In genomic region chr1:1431006-1431844, GRCh38 we compare ENCODE assay signal across 11 cellular contexts. TPM values are rescaled to one million over a fixed set of nuclear protein-coding genes. Genes with fewer than 3 reads are reported as not detected.
DNase-seq lines count a peak whose midpoint lies in the region; ATAC-seq and TF ChIP-seq lines count a peak whose summit lies in the region.
"Had no signal": no experiment of that assay in that cellular context is flagged by ENCODE, and none has a peak within 500 bp of the region (broad histone marks: within the 10 kb centered on the region; RNA-seq: fewer than 3 reads in every experiment).

No MANE protein-coding gene starts in this region.

- peak overlapping the region; percentile 92 for H2BK5ac ChIP-seq in neuronal stem cell (ENCODE audit: low read length)

- peak overlapping the region; percentile 96 for H3K18ac ChIP-seq in neuronal stem cell (ENCODE audit: low read length)

- no peak overlapping the region for H3K9ac ChIP-seq in neuronal stem cell (ENCODE audit: low read depth, low read length, poor library complexity)

- WGBS in neuronal stem cell (ENCODE audit: extremely low coverage in 2 of 2, insufficient read length in 2 of 2, insufficient replicate concordance in 1 of 2), 2 donors = no CpG with 5 or more reads among the region's 18 CpGs

- H4K8ac ChIP-seq in neuronal stem cell (ENCODE audit: low read depth, low read length) = no peak overlapping the region

- peak overlapping the region; percentile 99 for H2BK15ac ChIP-seq in neuronal stem cell (ENCODE audit: low read length)

- peak overlapping the region; percentile 98 for H2AK5ac ChIP-seq in neuronal stem cell (ENCODE audit: low read depth, low read length)

- H2AFZ ChIP-seq in neuronal stem cell (ENCODE audit: low read length) = no peak overlapping the region

- H3K23ac ChIP-seq in neuronal stem cell (ENCODE audit: low read depth, low read length, poor library complexity) = peak overlapping the region; percentile 75

- H3K4me1 ChIP-seq in Peyer's patch (peaks cover 9 to 65% (median 29%) of the 10 kb centered on the region in 4 donors), neuronal stem cell (ENCODE audit: control insufficient read depth in 2 of 2, insufficient read depth in 1 of 2, low read depth in 1 of 2, low read length in 2 of 2) (peaks cover 47 to 59% of the 10 kb centered on the region in 2 donors), uterus (peaks cover 9 to 52% of the 10 kb centered on the region in 2 donors)

- H3K9me3 ChIP-seq in Peyer's patch (peaks cover 0 to 2% (median 0%) of the 10 kb centered on the region in 4 donors), neuronal stem cell (replicated peaks in 1 of 2; ENCODE audit: control insufficient read depth in 2 of 2, insufficient read depth in 1 of 2, low read depth in 1 of 2, low read length in 2 of 2) (peaks cover 0 to 3% of the 10 kb centered on the region in 2 donors), uterus (no peaks in the 10 kb centered on the region)

- H3K4me3 ChIP-seq in Peyer's patch (no peak overlapping the region), neuronal stem cell (ENCODE audit: low read length in 2 of 2) (peak overlapping the region in 1 of 2 donors; percentile 17), uterus (no peak overlapping the region), foreskin fibroblast (ENCODE audit: low read depth in 1 of 2, low read length in 2 of 2) (no peak overlapping the region)

- H2BK12ac ChIP-seq in neuronal stem cell (ENCODE audit: low read length) = peak overlapping the region; percentile 11

- ATAC-seq in Right ventricle myocardium superior (ENCODE audit: poor library complexity) = no peak
- ATAC-seq: stimulated activated memory B cell treated with anti-CD40 and anti-IgM and Interleukin-4, amounts not matched to agents 10 μg/mL and 1 μg/mL and 100 μg/mL, for 72 hours had no signal

- no peak for TF ChIP-seq CTCF in Peyer's patch (IDR thresholded peaks at IDR 0.05)
- TF ChIP-seq CTCF in uterus (IDR thresholded peaks at IDR 0.05) = no peak
- no peak for TF ChIP-seq CTCF in foreskin fibroblast (IDR thresholded peaks at IDR 0.05; ENCODE audit: low read depth, low read length)

- H2BK120ac ChIP-seq in neuronal stem cell (ENCODE audit: low read depth, low read length) = peak overlapping the region; percentile 48

- no peak overlapping the region for H3K14ac ChIP-seq in neuronal stem cell (ENCODE audit: low read length)

- H3K27ac ChIP-seq in Peyer's patch = peak overlapping the region; percentile 67 to 91 (median 76)
- peak overlapping the region; percentile 53 for H3K27ac ChIP-seq in neuronal stem cell (replicated peaks; ENCODE audit: low read length)
- peak overlapping the region; percentile 95 to 98 for H3K27ac ChIP-seq in uterus

- peak overlapping the region; percentile 78 for H3K4ac ChIP-seq in neuronal stem cell (ENCODE audit: low read length)

- no peak overlapping the region for H3K4me2 ChIP-seq in neuronal stem cell (ENCODE audit: insufficient read depth, low read length, poor library complexity, severe bottlenecking)

- H3K36me3 ChIP-seq in Peyer's patch (no peaks in the 10 kb centered on the region), neuronal stem cell (replicated peaks in 1 of 2; ENCODE audit: control insufficient read depth in 2 of 2, insufficient read depth in 2 of 2, low read length in 2 of 2) (no peaks in the 10 kb centered on the region), uterus (no peaks in the 10 kb centered on the region)

- H3K27me3 ChIP-seq in Peyer's patch (no peaks in the 10 kb centered on the region), neuronal stem cell (ENCODE audit: control insufficient read depth in 3 of 3, insufficient read depth in 3 of 3, low read depth in 1 of 3, low read length in 3 of 3) (peaks cover 0 to 12% (median 5%) of the 10 kb centered on the region in 3 experiments), uterus (no peaks in the 10 kb centered on the region)

- no peak for TF ChIP-seq POLR2A in Peyer's patch (IDR thresholded peaks at IDR 0.05)
- no peak for TF ChIP-seq POLR2A in uterus (IDR thresholded peaks at IDR 0.05)

- no peaks in the 10 kb centered on the region for H3K79me1 ChIP-seq in neuronal stem cell (ENCODE audit: low read depth, low read length)

- no peak for DNase-seq in Peyer's patch
- peak; percentile 47 for DNase-seq in Right ventricle myocardium superior
- no peak for DNase-seq in neuronal stem cell (ENCODE audit: low spot score)
- DNase-seq in uterus = no peak
- no peak for DNase-seq in pons (ENCODE audit: low spot score)
- no peak for DNase-seq in kidney tubule cell (ENCODE audit: low spot score)
- no peak for DNase-seq in foreskin fibroblast
- DNase-seq: immature natural killer cell, T-helper 9 cell had no signal

- H4K91ac ChIP-seq in neuronal stem cell (ENCODE audit: low read depth, low read length, poor library complexity) = peak overlapping the region; percentile 19

- intact Hi-C loops in Right ventricle myocardium superior (cut with DNase I) = no loop called here
- intact Hi-C loops in uterus (cut with DNase I; ENCODE audit: low total_unique reads) = no loop called here

RNA-seq across cellular contexts. Expression of gene VWA1, which starts 4.3 kb away (rescaled TPM):
- total RNA-seq in Peyer's patch = 10 to 100 TPM in 1 of 4 donors, 1 to 10 TPM in 3; 3.2 to 14.0 (median 6.7) TPM
- total RNA-seq in Right ventricle myocardium superior = 17.1 TPM
- 5.0 TPM for polyA plus RNA-seq in neuronal stem cell (2013, experiment 1 of 2)
- 4.8 TPM for polyA plus RNA-seq in neuronal stem cell (2013, experiment 2 of 2)
- 10 to 100 TPM; 15.6 to 67.1 (median 47.1) TPM for total RNA-seq in uterus
- polyA plus RNA-seq: IgD-negative memory B cell, immature natural killer cell had no signal

RNA-seq across cellular contexts. Expression of gene ANKRD65, which starts 10.1 kb away (rescaled TPM):
- total RNA-seq in Peyer's patch = 10 to 100 TPM in 1 of 4 donors, 1 to 10 TPM in 2, under 1 TPM in 1; 0.54 to 11.6 (median 2.0) TPM
- 1.8 TPM for total RNA-seq in Right ventricle myocardium superior
- 2.0 TPM for polyA plus RNA-seq in neuronal stem cell (2013, experiment 1 of 2)
- polyA plus RNA-seq in neuronal stem cell (2013, experiment 2 of 2) = 2.0 TPM
- 10 to 100 TPM in 2 of 4 donors, 1 to 10 TPM in 2; 1.3 to 20.0 (median 6.7) TPM for total RNA-seq in uterus
- polyA plus RNA-seq: IgD-negative memory B cell, immature natural killer cell had no signal

RNA-seq across cellular contexts. Expression of gene ATAD3C, which starts 18.3 kb away (rescaled TPM):
- total RNA-seq in Peyer's patch (under 1 TPM in 1 of 4 donors, not detected in 3; 0.27 TPM), Right ventricle myocardium superior (0.94 TPM), uterus (1 to 10 TPM in 2 of 4 donors, under 1 TPM in 1, not detected in 1; 0.77 to 3.8 (median 1.7) TPM)
- 0.45 TPM for polyA plus RNA-seq in neuronal stem cell (2013, experiment 1 of 2)
- polyA plus RNA-seq in neuronal stem cell (2013, experiment 2 of 2) = 0.42 TPM

RNA-seq across cellular contexts. Expression of gene MRPL20, which starts 24.1 kb away (rescaled TPM):
- total RNA-seq in Peyer's patch = 10 to 100 TPM; 58.2 to 94.1 (median 78.2) TPM
- 144 TPM for total RNA-seq in Right ventricle myocardium superior
- polyA plus RNA-seq in neuronal stem cell (2013, experiment 1 of 2) = 132 TPM
- polyA plus RNA-seq in neuronal stem cell (2013, experiment 2 of 2) = 135 TPM
- 100 to 1,000 TPM in 1 of 4 donors, 10 to 100 TPM in 3; 34.3 to 114 (median 65.1) TPM for total RNA-seq in uterus

RNA-seq across cellular contexts. Expression of gene CCNL2, which starts 32.1 kb away (rescaled TPM):
- 1,000 to 10,000 TPM in 1 of 4 donors, 100 to 1,000 TPM in 3; 216 to 1,008 (median 423) TPM for total RNA-seq in Peyer's patch
- total RNA-seq in Right ventricle myocardium superior = 45.7 TPM
- 91.8 TPM for polyA plus RNA-seq in neuronal stem cell (2013, experiment 1 of 2)
- 90.5 TPM for polyA plus RNA-seq in neuronal stem cell (2013, experiment 2 of 2)
- 100 to 1,000 TPM; 207 to 351 (median 281) TPM for total RNA-seq in uterus
